10 cellular contexts compared by ENCODE assay signal in genomic region chr18:30696201-30696600, GRCh38.
"Had no signal": no experiment of that assay in that cellular context is flagged by ENCODE, and none has a peak within 500 bp of the region (broad histone marks: within the 10 kb centered on the region; RNA-seq: fewer than 3 reads in every experiment).

No MANE protein-coding gene starts in this region.

- H3K27ac ChIP-seq: GM23248, HL-60 had no signal

- ATAC-seq: HCT116, HepG2 had no signal

- DNase-seq: GM23248, GOT3, H7, HFFc6, KG1 had no signal

- H3K4me3 ChIP-seq: GM23248, HAP-1, K562 had no signal

- H3K9ac ChIP-seq: GM23248 had no signal

- H3K9me3 ChIP-seq: HAP-1 had no signal

- H2AFZ ChIP-seq: GM23248 had no signal

- H3K36me3 ChIP-seq: HAP-1 had no signal

- FAIRE-seq: HepG2, K562 had no signal
